8 cellular contexts compared by ENCODE assay signal in genomic region chr17:411416-412120, GRCh38. TPM values are rescaled to one million over a fixed set of nuclear protein-coding genes. Genes with fewer than 3 reads are reported as not detected.
A peak's percentile ranks its signal among the peaks of the same experiment; 100 is the strongest.
DNase-seq lines count a peak whose midpoint lies in the region; ATAC-seq and TF ChIP-seq lines count a peak whose summit lies in the region.

No MANE protein-coding gene starts in this region.

- H3K4me3 ChIP-seq in fibroblast of the aortic adventitia (ENCODE audit: low read depth, low read length): peak overlapping the region; percentile 96
- peak overlapping the region; percentile 80 for H3K4me3 ChIP-seq in smooth muscle cell
- no peak overlapping the region for H3K4me3 ChIP-seq in H7 (ENCODE audit: insufficient read depth, low read depth, low read length)

- intact Hi-C loops in activated B cell treated with CpG ODN at 0.5 μM for 24 hours (cut with micrococcal nuclease): loop anchor here (1.0 kb wide), 4 partner anchors 196 to 570 kb away; partner anchors contain the start of gene GEMIN4

- no peak for TF ChIP-seq CTCF in activated B cell treated with CpG ODN at 0.5 μM for 24 hours (IDR thresholded peaks at IDR 0.05)
- TF ChIP-seq CTCF in fibroblast of the aortic adventitia (IDR thresholded peaks at IDR 0.05; ENCODE audit: insufficient read depth, low read length): no peak
- TF ChIP-seq CTCF in smooth muscle cell (IDR thresholded peaks at IDR 0.05; ENCODE audit: borderline replicate concordance, insufficient read depth, poor library complexity, severe bottlenecking): no peak

- no peaks in the 10 kb centered on the region for H4K20me1 ChIP-seq in smooth muscle cell (ENCODE audit: low read depth)

- CTCF ChIA-PET in activated B cell treated with CpG ODN at 0.5 μM for 24 hours (lab: Charles Lee): interaction anchor here (0.6 to 3.2 kb wide), 18 partner anchors 10 to 585 kb away, joined by 3 to 86 read pairs (median 4); partner anchors contain the start of genes GLOD4, MRM3, TIMM22 and VPS53

- H3K27ac Mint-ChIP-seq in activated T-cell treated with anti-CD3 and anti-CD28 coated beads, Interleukin-2, amount 50 U/mL, for 24 hours: peak overlapping the region; percentile 98
- peak overlapping the region; percentile 70 for H3K27ac Mint-ChIP-seq in activated B cell treated with CpG ODN at 0.5 μM for 24 hours

- no peaks in the 10 kb centered on the region for H3K9me3 Mint-ChIP-seq in activated T-cell treated with anti-CD3 and anti-CD28 coated beads, Interleukin-2, amount 50 U/mL, for 24 hours
- H3K9me3 Mint-ChIP-seq in activated B cell treated with CpG ODN at 0.5 μM for 24 hours: no peaks in the 10 kb centered on the region

- H3K36me3 ChIP-seq in smooth muscle cell (ENCODE audit: low read depth) (no peaks in the 10 kb centered on the region), H7 (replicated peaks; ENCODE audit: control insufficient read depth, insufficient read depth, low read length) (no peaks in the 10 kb centered on the region; the same call in 1 of the 2 replicates)

- H3K4me2 ChIP-seq in smooth muscle cell: no peak overlapping the region

- no peaks in the 10 kb centered on the region for H3K9me3 ChIP-seq in smooth muscle cell (replicated peaks; ENCODE audit: low read depth)

- 91% methylated on average over 13 of the region's 13 CpGs for WGBS in smooth muscle cell (ENCODE audit: low lambda C conversion rate)

- H3F3A ChIP-seq in smooth muscle cell (ENCODE audit: low read depth): peaks cover 6% of the 10 kb centered on the region

- ATAC-seq in activated B cell treated with CpG ODN at 0.5 μM for 24 hours (ENCODE audit: low read depth): no peak
- ATAC-seq in GM21737 (IDR thresholded peaks at IDR 0.05; ENCODE audit: unreplicated experiment): no peak
- no peak for ATAC-seq in HG02981 (IDR thresholded peaks at IDR 0.05; ENCODE audit: unreplicated experiment)

- H3K79me2 ChIP-seq in smooth muscle cell (ENCODE audit: low read depth): no peaks in the 10 kb centered on the region

- peak overlapping the region; percentile 80 for H3K4me3 Mint-ChIP-seq in activated T-cell treated with anti-CD3 and anti-CD28 coated beads, Interleukin-2, amount 50 U/mL, for 24 hours
- H3K4me3 Mint-ChIP-seq in activated B cell treated with CpG ODN at 0.5 μM for 24 hours: peak overlapping the region; percentile 88

- H3K27me3 Mint-ChIP-seq in activated T-cell treated with anti-CD3 and anti-CD28 coated beads, Interleukin-2, amount 50 U/mL, for 24 hours: peaks cover 4% of the 10 kb centered on the region
- peaks cover 1% of the 10 kb centered on the region for H3K27me3 Mint-ChIP-seq in activated B cell treated with CpG ODN at 0.5 μM for 24 hours

- H3K27ac ChIP-seq in smooth muscle cell (ENCODE audit: low read depth): no peak overlapping the region

- H3K27me3 ChIP-seq in smooth muscle cell (ENCODE audit: low read depth): no peaks in the 10 kb centered on the region
- no peaks in the 10 kb centered on the region for H3K27me3 ChIP-seq in H7 (ENCODE audit: control insufficient read depth, insufficient read depth, low read length)

- H3K4me1 Mint-ChIP-seq in activated T-cell treated with anti-CD3 and anti-CD28 coated beads, Interleukin-2, amount 50 U/mL, for 24 hours (ENCODE audit: low read depth): peaks cover 78% of the 10 kb centered on the region
- H3K4me1 Mint-ChIP-seq in activated B cell treated with CpG ODN at 0.5 μM for 24 hours: peaks cover 59% of the 10 kb centered on the region

- POLR2A ChIA-PET in activated B cell treated with CpG ODN at 0.5 μM for 24 hours (lab: Charles Lee): interaction anchor here (0.7 to 1.1 kb wide), 6 partner anchors 289 to 585 kb away, joined by 3 to 7 read pairs (median 4); partner anchors contain the start of genes GEMIN4, TIMM22 and VPS53

- no peak overlapping the region for H3K9ac ChIP-seq in smooth muscle cell (ENCODE audit: low read depth)

- DNase-seq in activated T-cell treated with anti-CD3 and anti-CD28 coated beads, Interleukin-2, amount 50 U/mL, for 24 hours: no peak
- no peak for DNase-seq in activated T-cell treated with anti-CD3 and anti-CD28 coated beads, Interleukin-2, amount 50 U/mL, for 48 hours
- DNase-seq in activated B cell treated with CpG ODN at 0.5 μM for 24 hours (no peak), fibroblast of the aortic adventitia (ENCODE audit: low read depth) (no peak), smooth muscle cell (lab: John Stamatoyannopoulos, UW; ENCODE audit: unreplicated experiment) (no peak), H7 (no peak)

- peaks cover 3% of the 10 kb centered on the region for H3K4me1 ChIP-seq in smooth muscle cell (ENCODE audit: low read depth)

- H3K36me3 Mint-ChIP-seq in activated T-cell treated with anti-CD3 and anti-CD28 coated beads, Interleukin-2, amount 50 U/mL, for 24 hours (ENCODE audit: low read depth): peaks cover 32% of the 10 kb centered on the region
- peaks cover 11% of the 10 kb centered on the region for H3K36me3 Mint-ChIP-seq in activated B cell treated with CpG ODN at 0.5 μM for 24 hours (ENCODE audit: low read depth)

- H2AFZ ChIP-seq in smooth muscle cell (ENCODE audit: low read depth): no peak overlapping the region

RNA-seq across cellular contexts. Expression of gene RFLNB, which starts 34.2 kb away (rescaled TPM):
- 4.6 and 4.7 TPM in 2 replicates for total RNA-seq in activated B cell treated with CpG ODN at 0.5 μM for 24 hours
- 12.7 and 28.0 TPM in 2 replicates for total RNA-seq in fibroblast of the aortic adventitia (ENCODE audit: low replicate concordance)
- 28.1 and 37.7 TPM in 2 replicates for total RNA-seq in smooth muscle cell
- 33.4 and 36.6 TPM in 2 replicates for polyA plus RNA-seq in smooth muscle cell
- 21.1 and 22.0 TPM in 2 replicates for total RNA-seq in H7 (2014; rRNA removed; shearing (Covaris generic))

RNA-seq across cellular contexts. Expression of gene RPH3AL, which starts 59.0 kb away (rescaled TPM):
- 5.2 and 6.0 TPM in 2 replicates for total RNA-seq in activated B cell treated with CpG ODN at 0.5 μM for 24 hours
- total RNA-seq in fibroblast of the aortic adventitia (ENCODE audit: low replicate concordance): 2.0 and 2.4 TPM in 2 replicates
- total RNA-seq in smooth muscle cell: 0.67 and 1.8 TPM in 2 replicates
- 1.3 and 3.3 TPM in 2 replicates for polyA plus RNA-seq in smooth muscle cell
- 1.3 and 2.8 TPM in 2 replicates for total RNA-seq in H7 (2014; rRNA removed; shearing (Covaris generic))
